Comparison of ENCODE assay signal across 18 cellular contexts in genomic region chr18:76387608-76388007, GRCh38.
"Had no signal": no experiment of that assay in that cellular context is flagged by ENCODE, and none has a peak within 500 bp of the region (broad histone marks: within the 10 kb centered on the region; RNA-seq: fewer than 3 reads in every experiment).

No MANE protein-coding gene starts in this region.

- H3K9me3 ChIP-seq: gastrocnemius medialis, left ventricle myocardium inferior, right atrium auricular region had no signal

- H3K27me3 Mint-ChIP-seq: naive B cell had no signal

- H3K4me3 ChIP-seq: coronary artery, gastrocnemius medialis, left ventricle myocardium inferior, lung, right atrium auricular region had no signal

- H3K4me3 Mint-ChIP-seq: endodermal cell had no signal

- H3K27me3 ChIP-seq: gastrocnemius medialis, right atrium auricular region had no signal

- DNase-seq: effector CD4-positive, alpha-beta T cell; endodermal cell; erythroblast; gastrocnemius medialis; kidney; left cardiac atrium; left ventricle myocardium inferior; mesenchymal stem cell; naive B cell; small intestine; stimulated activated CD4-positive, alpha-beta T cell treated with anti-CD3 and anti-CD28 coated beads, Interleukin-12 subunit alpha, Interleukin-12 subunit beta, amount 100 ng/mL, for 4 hours; stimulated activated naive CD4-positive, alpha-beta T cell; trophoblast cell had no signal

- FAIRE-seq: endothelial cell of umbilical vein, kidney, small intestine, urothelium cell line had no signal

- ATAC-seq: gastrocnemius medialis, left cardiac atrium had no signal

- H3K36me3 ChIP-seq: gastrocnemius medialis, left ventricle myocardium inferior, right atrium auricular region had no signal

- H3K27ac Mint-ChIP-seq: endodermal cell had no signal

- H3K27ac ChIP-seq: coronary artery, gastrocnemius medialis, left ventricle myocardium inferior, right atrium auricular region had no signal
